9 cellular contexts compared by ENCODE assay signal in the genomic region with DNA sequence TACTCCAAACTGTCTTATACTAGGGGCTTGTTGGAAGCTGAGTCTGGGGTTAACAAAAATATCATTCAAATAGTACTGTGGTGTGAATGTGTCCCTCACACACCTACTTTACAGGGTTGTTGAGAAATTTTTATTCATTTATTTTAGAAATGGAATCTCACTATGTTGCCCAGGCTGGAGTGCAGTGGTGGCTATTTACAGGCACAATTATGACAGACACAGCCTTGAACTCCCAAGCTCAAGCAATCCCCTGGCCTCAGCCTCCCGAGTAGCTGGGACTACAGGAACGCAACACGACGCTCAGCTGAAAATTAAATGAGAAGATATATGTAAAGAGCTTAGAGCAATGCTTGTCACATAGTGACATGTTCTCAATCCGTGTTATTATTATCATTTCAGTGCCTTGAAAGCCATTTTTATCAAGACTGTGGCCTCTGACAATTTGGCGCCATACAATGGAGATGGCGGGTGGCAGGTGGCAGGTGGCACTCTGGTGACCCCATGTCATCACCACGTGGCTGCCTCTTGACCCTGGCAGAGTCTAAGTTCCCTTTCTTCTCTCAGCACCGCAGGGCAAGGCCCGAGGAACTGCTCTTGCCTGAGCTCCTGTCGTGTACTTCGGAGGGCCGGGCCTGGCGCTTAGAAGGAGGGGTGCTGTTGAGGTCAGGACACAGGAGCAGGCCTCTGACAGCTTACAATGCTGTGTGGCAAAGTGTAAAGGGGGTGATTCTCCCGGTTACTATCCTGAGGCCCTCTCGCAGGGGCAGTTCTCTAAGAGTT.
DNase-seq lines count a peak whose midpoint lies in the region; ATAC-seq and TF ChIP-seq lines count a peak whose summit lies in the region.
"Had no signal": no experiment of that assay in that cellular context is flagged by ENCODE, and none has a peak within 500 bp of the region (broad histone marks: within the 10 kb centered on the region; RNA-seq: fewer than 3 reads in every experiment).

No MANE protein-coding gene starts in this region.

- no peaks in the 10 kb centered on the region for H3K27me3 ChIP-seq in right cardiac atrium (ENCODE audit: control insufficient read depth, insufficient read depth)

- WGBS in right cardiac atrium = 72% methylated on average over 16 of the region's 16 CpGs

- H3K27me3 Mint-ChIP-seq in HFFc6 (ENCODE audit: insufficient read depth) = peaks cover 11% of the 10 kb centered on the region
- H3K27me3 Mint-ChIP-seq in activated CD8-positive, alpha-beta T cell treated with anti-CD3 and anti-CD28 coated beads for 36 hours = peaks cover 2% of the 10 kb centered on the region
- peaks cover 16% of the 10 kb centered on the region for H3K27me3 Mint-ChIP-seq in stimulated activated memory B cell treated with anti-CD40 and anti-IgM and Interleukin-4, amounts not matched to agents 10 μg/mL and 1 μg/mL and 100 μg/mL, for 72 hours

- H3K4me3 ChIP-seq in right cardiac atrium (ENCODE audit: low read length) = no peak overlapping the region

- H3K27ac ChIP-seq in right cardiac atrium (ENCODE audit: low read length) = peak overlapping the region; percentile 94

- H3K36me3 Mint-ChIP-seq in HFFc6 (ENCODE audit: low read depth) = 0 out of 2 replicates have a peak, but pooled peaks cover 7% of the 10 kb centered on the region
- peaks cover 2% of the 10 kb centered on the region for H3K36me3 Mint-ChIP-seq in activated CD8-positive, alpha-beta T cell treated with anti-CD3 and anti-CD28 coated beads for 36 hours (ENCODE audit: low read depth)
- no peaks in the 10 kb centered on the region for H3K36me3 Mint-ChIP-seq in stimulated activated memory B cell treated with anti-CD40 and anti-IgM and Interleukin-4, amounts not matched to agents 10 μg/mL and 1 μg/mL and 100 μg/mL, for 72 hours

- H3K9me3 ChIP-seq in right cardiac atrium (ENCODE audit: control insufficient read depth, low read length) = no peaks in the 10 kb centered on the region

- no peak for ATAC-seq in activated CD8-positive, alpha-beta T cell treated with anti-CD3 and anti-CD28 coated beads for 36 hours
- no peak for ATAC-seq in right cardiac atrium
- ATAC-seq in stimulated activated memory B cell treated with anti-CD40 and anti-IgM and Interleukin-4, amounts not matched to agents 10 μg/mL and 1 μg/mL and 100 μg/mL, for 72 hours = no peak

- peak overlapping the region; percentile 90 for H3K27ac Mint-ChIP-seq in HFFc6
- H3K27ac Mint-ChIP-seq in activated CD8-positive, alpha-beta T cell treated with anti-CD3 and anti-CD28 coated beads for 36 hours = peak overlapping the region; percentile 93
- H3K27ac Mint-ChIP-seq in stimulated activated memory B cell treated with anti-CD40 and anti-IgM and Interleukin-4, amounts not matched to agents 10 μg/mL and 1 μg/mL and 100 μg/mL, for 72 hours = peak overlapping the region; percentile 96

- peak overlapping the region; percentile 94 for H3K4me3 Mint-ChIP-seq in HFFc6
- peak overlapping the region; percentile 81 for H3K4me3 Mint-ChIP-seq in activated CD8-positive, alpha-beta T cell treated with anti-CD3 and anti-CD28 coated beads for 36 hours
- peak overlapping the region; percentile 96 for H3K4me3 Mint-ChIP-seq in stimulated activated memory B cell treated with anti-CD40 and anti-IgM and Interleukin-4, amounts not matched to agents 10 μg/mL and 1 μg/mL and 100 μg/mL, for 72 hours

- H3K4me1 ChIP-seq in right cardiac atrium (ENCODE audit: control insufficient read depth, insufficient read depth, low read length) = peaks cover 3% of the 10 kb centered on the region

- TF ChIP-seq CTCF in HFFc6 (IDR thresholded peaks at IDR 0.05) = no peak
- TF ChIP-seq CTCF in activated CD8-positive, alpha-beta T cell treated with anti-CD3 and anti-CD28 coated beads for 36 hours (IDR thresholded peaks at IDR 0.05) = no peak
- TF ChIP-seq CTCF in GM10266 (IDR thresholded peaks at IDR 0.05; ENCODE audit: control insufficient read depth, insufficient read depth, low read depth, missing control alignments) = no peak

- CTCF ChIA-PET in activated CD8-positive, alpha-beta T cell treated with anti-CD3 and anti-CD28 coated beads for 36 hours (lab: Charles Lee) = interaction anchor here (2.0 to 6.0 kb wide), 2 partner anchors 108 to 110 kb away, joined by 6 to 44 read pairs; no protein-coding TSS in a partner anchor

- DNase-seq in HFFc6 (no peak), right cardiac atrium (peak; percentile 28 to 62 (median 59)), DMS153 treated with DMSO at 0.1 percent for 48 hours (lab: John Stamatoyannopoulos, UW; ENCODE audit: unreplicated experiment) (no peak), GM10266 (ENCODE audit: extremely low spot score) (no peak), DMS53 (lab: John Stamatoyannopoulos, UW) (no peak)
- DNase-seq in activated CD8-positive, alpha-beta T cell treated with anti-CD3 and anti-CD28 coated beads for 36 hours = no peak
- DNase-seq in activated CD8-positive, alpha-beta memory T cell treated with anti-CD3 and anti-CD28 coated beads for 24 hours = no peak
- DNase-seq: NCI-H1092 had no signal

- H3K9me3 Mint-ChIP-seq in HFFc6 = peaks cover 11% of the 10 kb centered on the region
- H3K9me3 Mint-ChIP-seq in activated CD8-positive, alpha-beta T cell treated with anti-CD3 and anti-CD28 coated beads for 36 hours = peaks cover 7% of the 10 kb centered on the region
- no peaks in the 10 kb centered on the region for H3K9me3 Mint-ChIP-seq in stimulated activated memory B cell treated with anti-CD40 and anti-IgM and Interleukin-4, amounts not matched to agents 10 μg/mL and 1 μg/mL and 100 μg/mL, for 72 hours

- intact Hi-C loops in activated CD8-positive, alpha-beta T cell treated with anti-CD3 and anti-CD28 coated beads for 36 hours (cut with micrococcal nuclease) = loop anchor here (5.0 kb wide), 1 partner anchor 273 kb away; no protein-coding TSS in a partner anchor
- intact Hi-C loops in right cardiac atrium (cut with DNase I) = loop anchor here in 3 of 4 donors (5.0 to 10.0 kb wide), 4 partner anchors 63 to 110 kb away; a partner anchor contains a TSS

- peaks cover 38% of the 10 kb centered on the region for H3K4me1 Mint-ChIP-seq in HFFc6 (ENCODE audit: low read depth)
- peaks cover 34% of the 10 kb centered on the region for H3K4me1 Mint-ChIP-seq in activated CD8-positive, alpha-beta T cell treated with anti-CD3 and anti-CD28 coated beads for 36 hours (ENCODE audit: low read depth)
- peaks cover 36% of the 10 kb centered on the region for H3K4me1 Mint-ChIP-seq in stimulated activated memory B cell treated with anti-CD40 and anti-IgM and Interleukin-4, amounts not matched to agents 10 μg/mL and 1 μg/mL and 100 μg/mL, for 72 hours

- POLR2A ChIA-PET in activated CD8-positive, alpha-beta T cell treated with anti-CD3 and anti-CD28 coated beads for 36 hours (lab: Charles Lee) = interaction anchor here (0.8 to 1.1 kb wide), 3 partner anchors 10 to 160 kb away, joined by 3 read pairs; a partner anchor contains a TSS

Comparison
In these comparisons a context has a peak if more than half of its experiments do, and no peak if none do; other contexts are left out.
1. DNase-seq: peak in right cardiac atrium (3 of 3); none in HFFc6 (single experiment), activated CD8-positive, alpha-beta T cell treated with anti-CD3 and anti-CD28 coated beads for 36 hours (single experiment), DMS153 treated with DMSO at 0.1 percent for 48 hours (single experiment), activated CD8-positive, alpha-beta memory T cell treated with anti-CD3 and anti-CD28 coated beads for 24 hours (single experiment), GM10266 (single experiment) and DMS53 (single experiment).
2. Peak in every context shown above with its lines, with median percentiles within 50 percentile points of each other: H3K27ac Mint-ChIP-seq and H3K4me3 Mint-ChIP-seq.